In the genomic region with DNA sequence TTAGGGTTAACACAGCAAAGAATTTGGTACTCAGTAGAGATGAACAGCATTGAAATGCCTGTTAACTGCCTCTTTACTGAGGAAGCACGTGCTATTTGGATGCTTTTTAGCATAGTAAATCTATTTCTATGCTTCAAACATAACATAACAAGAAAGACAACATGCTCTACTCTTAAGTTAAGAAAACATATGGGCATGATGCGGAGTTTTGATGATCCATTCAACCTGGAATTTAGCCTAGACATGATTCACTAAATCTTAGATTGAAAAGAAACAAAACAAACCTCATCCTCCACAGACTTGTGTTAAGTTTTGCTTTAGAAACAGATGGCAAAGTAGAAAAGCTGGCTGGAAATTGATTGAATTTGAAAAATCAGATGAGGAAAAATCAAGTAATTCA, we compare ENCODE assay signal across 14 cellular contexts.
DNase-seq lines count a peak whose midpoint lies in the region; ATAC-seq and TF ChIP-seq lines count a peak whose summit lies in the region.
"Had no signal": no experiment of that assay in that cellular context is flagged by ENCODE, and none has a peak within 500 bp of the region (broad histone marks: within the 10 kb centered on the region; RNA-seq: fewer than 3 reads in every experiment).

No MANE protein-coding gene starts in this region.

- TF ChIP-seq CTCF in astrocyte of the spinal cord (IDR thresholded peaks at IDR 0.05; ENCODE audit: low read depth, low read length) (no peak), dorsolateral prefrontal cortex (IDR thresholded peaks at IDR 0.05 in 54 of 56, conservative IDR thresholded peaks at IDR 0.05 in 2 of 56; ENCODE audit: low read depth in 1 of 56, partially characterized antibody in 56 of 56) (no peak)

- no peaks in the 10 kb centered on the region for H3K27me3 ChIP-seq in dorsolateral prefrontal cortex
- H3K27me3 ChIP-seq: BLaER1 had no signal

- DNase-seq in HT1080 (ENCODE audit: low read depth) (peak; percentile 49), astrocyte of the spinal cord (ENCODE audit: low read depth, low spot score) (peak; percentile 7), middle frontal gyrus (ENCODE audit: extremely low spot score, low spot score) (peak; percentile 56), dorsolateral prefrontal cortex (no peak), Right ventricle myocardium inferior (ENCODE audit: missing footprints) (no peak)
- no peak for DNase-seq in stimulated activated CD4-positive, alpha-beta T cell treated with anti-CD3 and anti-CD28 coated beads, Interleukin-2, amount 100 ng/mL, for 48 hours
- DNase-seq: Caco-2; CD8-positive, alpha-beta memory T cell; DMS53; GF-D8; HCEC 1CT; HFFc6 had no signal

- no peak for ATAC-seq in Right ventricle myocardium inferior
- ATAC-seq: A549 had no signal

- in situ Hi-C loops in astrocyte of the spinal cord (cut with HindIII; ENCODE audit: low sequenced_read_pairs) = no loop called here

- peak overlapping the region in 12 of 59 donors; percentile 1 to 67 (median 43) for H3K27ac ChIP-seq in dorsolateral prefrontal cortex
- H3K27ac ChIP-seq: A549, BLaER1 had no signal

- H3K4me3 ChIP-seq in astrocyte of the spinal cord (ENCODE audit: low read depth, low read length) (no peak overlapping the region), dorsolateral prefrontal cortex (no peak overlapping the region)
- H3K4me3 ChIP-seq: A549, BLaER1 had no signal

- intact Hi-C loops in dorsolateral prefrontal cortex (cut with DNase I) = no loop called here
- intact Hi-C loops in Right ventricle myocardium inferior (cut with DNase I) = no loop called here

Comparison
In these comparisons a context has a peak if more than half of its experiments do, and no peak if none do; other contexts are left out.
1. DNase-seq: peak in HT1080 (single experiment), astrocyte of the spinal cord (single experiment) and middle frontal gyrus (single experiment); none in stimulated activated CD4-positive, alpha-beta T cell treated with anti-CD3 and anti-CD28 coated beads, Interleukin-2, amount 100 ng/mL, for 48 hours (0 of 2), dorsolateral prefrontal cortex (0 of 10) and Right ventricle myocardium inferior (single experiment).